ENCODE assay signal across 8 cellular contexts in genomic region chr5:150778103-150778516, GRCh38. TPM values are rescaled to one million over a fixed set of nuclear protein-coding genes. Genes with fewer than 3 reads are reported as not detected.
DNase-seq lines count a peak whose midpoint lies in the region; ATAC-seq, FAIRE-seq and TF ChIP-seq lines count a peak whose summit lies in the region.

No MANE protein-coding gene starts in this region.

- no peak for DNase-seq in A549 (ENCODE audit: low read depth in 1 of 2, low spot score in 1 of 2)
- DNase-seq in brain microvascular endothelial cell = peak; percentile 55
- no peak for DNase-seq in lower lobe of right lung
- no peak for DNase-seq in vagina (ENCODE audit: extremely low spot score in 2 of 2)
- DNase-seq in DMS 273 treated with DMSO at 0.1 percent for 48 hours (lab: John Stamatoyannopoulos, UW) = no peak
- no peak for DNase-seq in head of caudate nucleus

- H3K4me1 ChIP-seq in A549 (peaks cover 9% of the 10 kb centered on the region), HEK293 (ENCODE audit: control insufficient read depth, insufficient read depth, low read length) (peaks cover 6% of the 10 kb centered on the region), lower lobe of right lung (peaks cover 42% of the 10 kb centered on the region), vagina (peaks cover 51% of the 10 kb centered on the region)

- POLR2A ChIA-PET in A549 (lab: Yijun Ruan, JAX) = interaction anchor here (1.2 to 1.9 kb wide), 3 partner anchors 19 to 328 kb away, joined by 4 to 12 read pairs (median 6); partner anchors contain the start of genes DCTN4 and RBM22
- POLR2A ChIA-PET in HEK293 (lab: Yijun Ruan, JAX) = interaction anchor here (1.0 to 2.3 kb wide), 6 partner anchors 11 to 136 kb away, joined by 3 to 12 read pairs (median 6); partner anchors contain the start of genes DCTN4 and RBM22

- no peak for FAIRE-seq in A549 (lab: Jason Lieb, UNC)

- intact Hi-C loops in lower lobe of right lung (cut with DNase I) = no loop called here
- intact Hi-C loops in vagina (cut with DNase I) = no loop called here
- intact Hi-C loops in head of caudate nucleus (cut with DNase I) = no loop called here

- no peaks in the 10 kb centered on the region for H3K27me3 ChIP-seq in brain microvascular endothelial cell (replicated peaks)
- H3K27me3 ChIP-seq in lower lobe of right lung (ENCODE audit: low read depth) = no peaks in the 10 kb centered on the region
- no peaks in the 10 kb centered on the region for H3K27me3 ChIP-seq in vagina

- H3K36me3 ChIP-seq in HEK293 (ENCODE audit: control insufficient read depth in 2 of 2, insufficient read depth in 1 of 2, low read length in 2 of 2) (no peaks in the 10 kb centered on the region), brain microvascular endothelial cell (replicated peaks) (no peaks in the 10 kb centered on the region), lower lobe of right lung (no peaks in the 10 kb centered on the region), vagina (no peaks in the 10 kb centered on the region)

- no peak for TF ChIP-seq RAD21 in A549 (conservative IDR thresholded peaks at IDR 0.05 in 1 of 2, IDR thresholded peaks at IDR 0.05 in 1 of 2)

- ATAC-seq in A549 (no peak), lower lobe of right lung (peak; percentile 20 to 21), GM21786 (IDR thresholded peaks at IDR 0.05; ENCODE audit: unreplicated experiment) (no peak)

- TF ChIP-seq CTCF in A549 (IDR thresholded peaks at IDR 0.05) = no peak
- TF ChIP-seq CTCF in HEK293 (tag by site-specific recombination; IDR thresholded peaks at IDR 0.05) = no peak
- no peak for TF ChIP-seq CTCF in brain microvascular endothelial cell (IDR thresholded peaks at IDR 0.05; ENCODE audit: low read depth, low read length, missing control alignments)
- TF ChIP-seq CTCF in lower lobe of right lung (IDR thresholded peaks at IDR 0.05) = no peak
- TF ChIP-seq CTCF in vagina (IDR thresholded peaks at IDR 0.05) = no peak

- no peaks in the 10 kb centered on the region for H3K9me3 ChIP-seq in A549
- H3K9me3 ChIP-seq in HEK293 (ENCODE audit: control insufficient read depth, insufficient read depth, low read depth, low read length) = no peaks in the 10 kb centered on the region
- no peaks in the 10 kb centered on the region for H3K9me3 ChIP-seq in lower lobe of right lung
- no peaks in the 10 kb centered on the region for H3K9me3 ChIP-seq in vagina

- peak overlapping the region; percentile 96 for H3K4me2 ChIP-seq in A549

- in situ Hi-C loops in brain microvascular endothelial cell (cut with HindIII; ENCODE audit: low pct_ligation_motif_present, low sequenced_read_pairs) = no loop called here

- WGBS in A549 (ENCODE audit: missing lambda C conversion rate) = 77% methylated on average over 7 of the region's 7 CpGs

- TF ChIP-seq POLR2A in A549 (IDR thresholded peaks at IDR 0.05; ENCODE audit: low read length) (no peak), vagina (IDR thresholded peaks at IDR 0.05) (no peak)

- no peak for TF ChIP-seq EP300 in A549 (IDR thresholded peaks at IDR 0.05)

- H3K27ac ChIP-seq in A549 = peak overlapping the region; percentile 78 to 86
- peak overlapping the region; percentile 33; the same call in 1 of the 2 replicates for H3K27ac ChIP-seq in HEK293 (ENCODE audit: extremely low read depth, low read depth, low read length)
- peak overlapping the region; percentile 63 for H3K27ac ChIP-seq in brain microvascular endothelial cell
- H3K27ac ChIP-seq in lower lobe of right lung = peak overlapping the region; percentile 92
- peak overlapping the region; percentile 86 for H3K27ac ChIP-seq in vagina

- CTCF ChIA-PET in A549 (lab: Yijun Ruan, JAX) (interaction anchor here (0.6 to 3.2 kb wide), 23 partner anchors 8 to 446 kb away, joined by 3 to 34 read pairs (median 5); partner anchors contain the start of genes CCDC69, DCTN4, MYOZ3 and RBM22), HEK293 (lab: Yijun Ruan, JAX) (interaction anchor here (0.7 to 3.9 kb wide), 7 partner anchors 9 to 224 kb away, joined by 3 to 27 read pairs (median 4); no protein-coding TSS in a partner anchor)

- H3K4me3 ChIP-seq in A549 = peak overlapping the region; percentile 81
- peak overlapping the region; percentile 64 for H3K4me3 ChIP-seq in HEK293 (ENCODE audit: low read depth, low read length)
- peak overlapping the region; percentile 92 for H3K4me3 ChIP-seq in brain microvascular endothelial cell (ENCODE audit: low read depth, low read length)
- peak overlapping the region; percentile 92 for H3K4me3 ChIP-seq in lower lobe of right lung
- peak overlapping the region; percentile 66 to 71 for H3K4me3 ChIP-seq in vagina

TF ChIP-seq in A549, 52 proteins besides CTCF, POLR2A, EP300 and RAD21:
- no peak for TF ChIP-seq MAZ (IDR thresholded peaks at IDR 0.05; ENCODE audit: borderline replicate concordance, low read depth, low read length)
TF ChIP-seq in A549: peak in this region for 0.

TF ChIP-seq in HEK293, 187 proteins besides CTCF, POLR2A, EP300 and RAD21:
- peak; percentile 11; the same call in 1 of the 2 replicates for TF ChIP-seq ZNF18 (tag by site-specific recombination; IDR thresholded peaks at IDR 0.05)
- TF ChIP-seq EGR2 (tag by site-specific recombination; IDR thresholded peaks at IDR 0.05; ENCODE audit: low read depth) = peak; percentile 41; the same call in 1 of the 2 replicates
- TF ChIP-seq ZFHX2 (tag by site-specific recombination; conservative IDR thresholded peaks at IDR 0.05) = peak; percentile 63
- no peak for TF ChIP-seq SETDB1 (IDR thresholded peaks at IDR 0.05; ENCODE audit: insufficient read length, low read length)

RNA-seq across cellular contexts. Expression of gene SMIM3, which starts 0.4 kb away (rescaled TPM):
- polyA plus RNA-seq in A549 (2011; rRNA removed) (4.5 and 4.9 TPM in 2 replicates), A549 (2017; fragmentation: RNase III; extraction: RNeasy Plus Mini Kit Qiagen cat#74134 plus additional on column Dnase treatment) (3.0 to 4.6 TPM (median 4.1 TPM) in 3 replicates)
- polyA plus RNA-seq in A549 (2012; cell fraction: cytosol; rRNA removed) = 3.3 and 4.1 TPM in 2 replicates
- polyA plus RNA-seq in A549 (2012; cell fraction: nucleus; rRNA removed) = 1.3 and 2.1 TPM in 2 replicates
- 1.7 and 1.8 TPM in 2 replicates for polyA minus RNA-seq in A549 (2011; rRNA and poly(A)+ RNA removed)
- total RNA-seq in lower lobe of right lung (17.1 TPM), vagina (46.7 TPM)

RNA-seq across cellular contexts. Expression of gene DCTN4, which starts 19.3 kb away (rescaled TPM):
- polyA plus RNA-seq in A549 (2011; rRNA removed) = 34.8 and 38.4 TPM in 2 replicates
- 10.0 and 12.3 TPM in 2 replicates for polyA plus RNA-seq in A549 (2012; cell fraction: cytosol; rRNA removed)
- 10.2 and 15.2 TPM in 2 replicates for polyA plus RNA-seq in A549 (2012; cell fraction: nucleus; rRNA removed)
- polyA plus RNA-seq in A549 (2017; fragmentation: RNase III; extraction: RNeasy Plus Mini Kit Qiagen cat#74134 plus additional on column Dnase treatment) = 18.7 to 20.9 TPM (median 20.2 TPM) in 3 replicates
- 53.6 and 53.8 TPM in 2 replicates for polyA minus RNA-seq in A549 (2011; rRNA and poly(A)+ RNA removed)
- 71.8 TPM for total RNA-seq in lower lobe of right lung
- 51.3 TPM for total RNA-seq in vagina

Comparison
In these comparisons a context has a peak if more than half of its experiments do, and no peak if none do; other contexts are left out.
1. ATAC-seq: peak in lower lobe of right lung (2 of 2); none in A549 (0 of 2) and GM21786 (single experiment).
2. H3K27ac ChIP-seq: peak in every context shown above with its lines; median percentile 92 in lower lobe of right lung; 86 in vagina; 82 in A549; 63 in brain microvascular endothelial cell; 33 in HEK293.
3. Peak in every context shown above with its lines, with median percentiles within 50 percentile points of each other: H3K4me3 ChIP-seq.